In genomic region chr9:715743-716400, GRCh38 we compare ENCODE assay signal across 13 cellular contexts.
DNase-seq lines count a peak whose midpoint lies in the region; ATAC-seq, FAIRE-seq and TF ChIP-seq lines count a peak whose summit lies in the region.
"Had no signal": no experiment of that assay in that cellular context is flagged by ENCODE, and none has a peak within 500 bp of the region (broad histone marks: within the 10 kb centered on the region; RNA-seq: fewer than 3 reads in every experiment).

No MANE protein-coding gene starts in this region.

- peak overlapping the region in 2 of 5 donors; percentile 25 to 41 for H3K9ac ChIP-seq in subcutaneous abdominal adipose tissue (ENCODE audit: low read length in 5 of 5)

- intact Hi-C loops in left lung (cut with DNase I), result no loop called here

- no peak for TF ChIP-seq CTCF in choroid plexus epithelial cell (conservative IDR thresholded peaks at IDR 0.05; ENCODE audit: low read depth, low read length)
- TF ChIP-seq CTCF in left lung (IDR thresholded peaks at IDR 0.05), result no peak

- no peaks in the 10 kb centered on the region for H3K9me3 ChIP-seq in left lung
- H3K9me3 ChIP-seq in subcutaneous abdominal adipose tissue (ENCODE audit: control insufficient read depth in 5 of 5, low read length in 5 of 5), result no peaks in the 10 kb centered on the region
- H3K9me3 ChIP-seq in effector memory CD4-positive, alpha-beta T cell (ENCODE audit: control insufficient read depth, low read length), result no peaks in the 10 kb centered on the region

- peak; percentile 65 for FAIRE-seq in H54 (lab: Jason Lieb, UNC)

- DNase-seq in H54 (ENCODE audit: insufficient read length, low spot score), result no peak
- DNase-seq in choroid plexus epithelial cell (ENCODE audit: low read depth), result peak; percentile 51
- DNase-seq in left lung, result no peak
- DNase-seq in GOT3 (lab: John Stamatoyannopoulos, UW), result no peak
- DNase-seq in effector memory CD4-positive, alpha-beta T cell, result no peak
- DNase-seq: activated naive CD4-positive, alpha-beta T cell treated with anti-CD3 and anti-CD28 coated beads for 36 hours; HCEC 1CT; NCI-H1105 treated with DMSO at 0.1 percent for 48 hours; nephron progenitor cell; PC-3 had no signal

- ATAC-seq in left lung (peak; percentile 58), HG03354 (IDR thresholded peaks at IDR 0.05; ENCODE audit: poor library complexity, severe bottlenecking, unreplicated experiment) (no peak), GM21576 (IDR thresholded peaks at IDR 0.05; ENCODE audit: unreplicated experiment) (no peak)
- ATAC-seq: PC-3 had no signal

- H3K4me3 ChIP-seq in choroid plexus epithelial cell (ENCODE audit: low read depth, low read length), result no peak overlapping the region
- H3K4me3 ChIP-seq in left lung, result no peak overlapping the region
- H3K4me3 ChIP-seq in subcutaneous abdominal adipose tissue (ENCODE audit: low read depth in 1 of 5, low read length in 5 of 5), result peak overlapping the region in 1 of 5 donors; percentile 35
- H3K4me3 ChIP-seq in effector memory CD4-positive, alpha-beta T cell (ENCODE audit: insufficient read depth, low read depth, low read length, poor library complexity, severe bottlenecking), result no peak overlapping the region

- H3K27ac ChIP-seq in left lung (no peak overlapping the region), subcutaneous abdominal adipose tissue (ENCODE audit: low read depth, low read length) (peak overlapping the region; percentile 39)
- H3K27ac ChIP-seq in effector memory CD4-positive, alpha-beta T cell (ENCODE audit: insufficient read depth, low read length, poor library complexity, severe bottlenecking), result no peak overlapping the region

- peaks cover 4 to 13% of the 10 kb centered on the region in 2 donors for H3K4me1 ChIP-seq in left lung
- H3K4me1 ChIP-seq in subcutaneous abdominal adipose tissue (ENCODE audit: control insufficient read depth in 5 of 5, insufficient read depth in 5 of 5, low read length in 5 of 5), result peaks cover 0 to 83% (median 49%) of the 10 kb centered on the region in 5 donors
- no peaks in the 10 kb centered on the region for H3K4me1 ChIP-seq in effector memory CD4-positive, alpha-beta T cell (ENCODE audit: control insufficient read depth, insufficient read depth, low read length, poor library complexity, severe bottlenecking)

- no peak for TF ChIP-seq POLR2A in H54 (IDR thresholded peaks at IDR 0.05; ENCODE audit: low read depth, low read length)

- peaks cover 0 to 26% of the 10 kb centered on the region in 2 donors for H3K36me3 ChIP-seq in left lung
- peaks cover 4 to 34% (median 30%) of the 10 kb centered on the region in 5 donors for H3K36me3 ChIP-seq in subcutaneous abdominal adipose tissue (ENCODE audit: control insufficient read depth in 5 of 5, insufficient read depth in 5 of 5, low read length in 5 of 5)
- H3K36me3 ChIP-seq in effector memory CD4-positive, alpha-beta T cell (ENCODE audit: control insufficient read depth, insufficient read depth, low read length), result no peaks in the 10 kb centered on the region

- H3K27me3 ChIP-seq in left lung (no peaks in the 10 kb centered on the region), subcutaneous abdominal adipose tissue (ENCODE audit: control insufficient read depth in 5 of 5, insufficient read depth in 4 of 5, low read length in 5 of 5) (no peaks in the 10 kb centered on the region)
- no peaks in the 10 kb centered on the region for H3K27me3 ChIP-seq in effector memory CD4-positive, alpha-beta T cell (replicated peaks; ENCODE audit: control insufficient read depth, insufficient read depth, low read length, poor library complexity, severe bottlenecking)
